Comparison of ENCODE assay signal across 10 cellular contexts in genomic region chr13:50319603-50320296, GRCh38.
DNase-seq lines count a peak whose midpoint lies in the region; ATAC-seq and TF ChIP-seq lines count a peak whose summit lies in the region.
"Had no signal": no experiment of that assay in that cellular context is flagged by ENCODE, and none has a peak within 500 bp of the region (broad histone marks: within the 10 kb centered on the region; RNA-seq: fewer than 3 reads in every experiment).

No MANE protein-coding gene starts in this region.

- intact Hi-C loops in left colon (cut with DNase I, micrococcal nuclease), result no loop called here

- H3K27ac Mint-ChIP-seq in WTC11, result peak overlapping the region; percentile 50; the same call in 1 of the 2 replicates

- TF ChIP-seq CTCF in WTC11 (IDR thresholded peaks at IDR 0.05), result no peak

- POLR2A ChIA-PET in WTC11 (lab: Charles Lee), result no interaction called here

- H3K36me3 Mint-ChIP-seq in WTC11, result no peaks in the 10 kb centered on the region

- H3K4me1 Mint-ChIP-seq in WTC11, result peaks cover 7% of the 10 kb centered on the region; the same call in 1 of the 2 replicates

- CTCF ChIA-PET in WTC11 (lab: Charles Lee), result interaction anchor here (1.2 kb wide), 1 partner anchor 20 kb away, joined by 3 read pairs; no protein-coding TSS in a partner anchor

- ATAC-seq in WTC11, result no peak
- peak; percentile 86 for ATAC-seq in left colon
- ATAC-seq in GM21423 (IDR thresholded peaks at IDR 0.05; ENCODE audit: unreplicated experiment), result no peak
- ATAC-seq in GM19324 (IDR thresholded peaks at IDR 0.05; ENCODE audit: low FRiP score, unreplicated experiment), result no peak

- no peaks in the 10 kb centered on the region for H3K27me3 Mint-ChIP-seq in WTC11 (ENCODE audit: low read depth)
- H3K27me3 Mint-ChIP-seq: naive B cell had no signal

- H3K4me3 Mint-ChIP-seq in WTC11, result no peak overlapping the region
- H3K4me3 Mint-ChIP-seq: naive B cell had no signal

- H3K9me3 Mint-ChIP-seq in WTC11, result no peaks in the 10 kb centered on the region

- peak; percentile 4 for DNase-seq in AG08395 (ENCODE audit: low spot score)
- DNase-seq in KG1 (lab: John Stamatoyannopoulos, UW), result peak; percentile 76
- DNase-seq in WTC11 (ENCODE audit: low spot score), result no peak
- no peak for DNase-seq in left colon
- DNase-seq in globus pallidus (ENCODE audit: low spot score), result no peak
- DNase-seq in activated effector memory CD4-positive, alpha-beta T cell treated with Interleukin-2 at 50 U/mL for 16 hours, result no peak
- DNase-seq: naive B cell, NCI-H510A had no signal

TF ChIP-seq in WTC11, 78 proteins besides CTCF, POLR2A, EP300 and RAD21:
- TF ChIP-seq TEAD4 (CRISPR knock-in tag; IDR thresholded peaks at IDR 0.05) (no peak), ZNF423 (CRISPR knock-in tag; IDR thresholded peaks at IDR 0.05) (no peak), FOXP4 (CRISPR knock-in tag; IDR thresholded peaks at IDR 0.05) (no peak), SOX15 (CRISPR knock-in tag; IDR thresholded peaks at IDR 0.05) (no peak), ATF6 (CRISPR knock-in tag; IDR thresholded peaks at IDR 0.05) (no peak), ZBTB43 (CRISPR knock-in tag; IDR thresholded peaks at IDR 0.05) (no peak), E2F5 (CRISPR knock-in tag; IDR thresholded peaks at IDR 0.05) (no peak), IRF2 (CRISPR knock-in tag; IDR thresholded peaks at IDR 0.05; ENCODE audit: borderline replicate concordance, low read depth) (no peak), USF1 (CRISPR knock-in tag; IDR thresholded peaks at IDR 0.05) (no peak), NFE2L1 (CRISPR knock-in tag; IDR thresholded peaks at IDR 0.05) (no peak), HMGXB4 (CRISPR knock-in tag; IDR thresholded peaks at IDR 0.05) (no peak), FOXJ3 (CRISPR knock-in tag; IDR thresholded peaks at IDR 0.05; ENCODE audit: borderline replicate concordance) (no peak), FOXP1 (CRISPR knock-in tag; IDR thresholded peaks at IDR 0.05; ENCODE audit: borderline replicate concordance) (no peak), ZNF425 (CRISPR knock-in tag; conservative IDR thresholded peaks at IDR 0.05) (no peak)
TF ChIP-seq in WTC11: peak in this region for 0.

Comparison
In these comparisons a context has a peak if more than half of its experiments do, and no peak if none do; other contexts are left out.
1. DNase-seq: peak in AG08395 (single experiment) and KG1 (single experiment); none in WTC11 (single experiment), left colon (0 of 2), globus pallidus (single experiment) and activated effector memory CD4-positive, alpha-beta T cell treated with Interleukin-2 at 50 U/mL for 16 hours (single experiment).